In the genomic region with DNA sequence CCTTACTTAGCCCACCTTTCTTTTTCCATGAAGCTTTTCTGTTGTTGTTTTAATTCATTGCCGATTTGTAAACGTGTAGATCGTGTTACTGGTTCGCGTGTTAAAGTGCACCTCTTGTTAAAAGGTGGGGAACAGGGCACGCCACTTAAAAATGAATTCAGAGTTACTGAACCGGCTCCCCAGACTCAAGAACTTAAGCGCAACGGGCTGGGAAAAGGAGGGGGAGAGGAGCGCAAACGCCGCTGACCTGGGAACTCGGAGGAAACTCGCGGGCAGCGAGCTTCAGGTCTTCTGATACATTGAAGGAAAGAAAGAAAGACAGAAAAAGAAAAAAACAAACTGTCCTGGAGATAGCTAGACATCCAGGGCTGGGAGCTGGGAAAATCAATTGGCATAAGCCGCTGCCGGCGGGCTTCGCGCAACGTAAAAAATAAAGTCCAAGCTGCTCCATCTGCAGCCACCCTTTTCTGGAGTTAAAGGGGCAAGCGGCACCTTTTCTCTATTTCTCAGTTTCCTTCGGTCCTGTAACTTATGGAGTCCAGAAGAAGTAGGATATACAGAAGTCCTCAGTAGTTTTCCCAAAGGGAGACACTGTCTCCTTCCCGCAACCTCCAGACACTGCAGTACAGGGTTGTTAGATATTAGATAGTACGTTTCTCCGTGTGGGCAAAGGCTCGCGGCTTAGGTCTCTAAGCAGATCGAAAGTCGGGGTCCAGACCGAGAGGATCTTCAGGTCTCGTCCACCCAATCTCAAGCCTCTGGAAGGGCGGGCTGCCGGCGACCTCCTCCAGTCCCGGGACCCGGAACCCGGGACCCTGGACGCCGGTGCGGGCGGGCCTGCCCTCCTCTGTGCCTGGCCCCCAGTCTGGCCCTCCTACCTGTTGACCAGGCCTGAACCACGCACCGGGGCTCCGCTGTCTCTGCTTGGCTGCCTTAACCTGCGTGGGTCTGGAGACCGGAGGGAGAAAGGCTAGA, we compare ENCODE assay signal across 11 cellular contexts. TPM values are rescaled to one million over a fixed set of nuclear protein-coding genes. Genes with fewer than 3 reads are reported as not detected.
DNase-seq lines count a peak whose midpoint lies in the region; ATAC-seq and TF ChIP-seq lines count a peak whose summit lies in the region.
"Had no signal": no experiment of that assay in that cellular context is flagged by ENCODE, and none has a peak within 500 bp of the region (broad histone marks: within the 10 kb centered on the region; RNA-seq: fewer than 3 reads in every experiment).

No MANE protein-coding gene starts in this region.

- H3K4me3 ChIP-seq in SK-N-SH (ENCODE audit: low read depth in 2 of 2, low read length in 1 of 2), result no peak overlapping the region
- H3K4me3 ChIP-seq in HUES64 (ENCODE audit: low read length), result peak overlapping the region; percentile 32; the same call in 1 of the 2 replicates
- no peak overlapping the region for H3K4me3 ChIP-seq in neuronal stem cell (ENCODE audit: low read length in 2 of 2)

- H3K79me2 ChIP-seq in SK-N-SH (ENCODE audit: insufficient read depth), result no peaks in the 10 kb centered on the region

- H2BK15ac ChIP-seq in neuronal stem cell (ENCODE audit: low read length), result peak overlapping the region; percentile 95

- POLR2A ChIA-PET in SK-N-SH (lab: Yijun Ruan, JAX), result no interaction called here

- WGBS in SK-N-SH (ENCODE audit: low lambda C conversion rate), result 86% methylated on average over 48 of the region's 48 CpGs
- whole genome bisulfite sequencing in HUES64, result 2% methylated on average over 48 of the region's 48 CpGs
- no CpG with 5 or more reads among the region's 48 CpGs for WGBS in neuronal stem cell (ENCODE audit: extremely low coverage in 2 of 2, insufficient read length in 2 of 2, insufficient replicate concordance in 1 of 2), 2 donors

- H3K27me3 ChIP-seq in SK-N-SH (ENCODE audit: insufficient read depth), result no peaks in the 10 kb centered on the region
- peaks cover 96% of the 10 kb centered on the region for H3K27me3 ChIP-seq in HUES64 (ENCODE audit: insufficient read depth, low read length)
- H3K27me3 ChIP-seq in neuronal stem cell (ENCODE audit: control insufficient read depth in 3 of 3, insufficient read depth in 3 of 3, low read depth in 1 of 3, low read length in 3 of 3), result peaks cover 43 to 92% (median 83%) of the 10 kb centered on the region in 3 experiments

- H4K8ac ChIP-seq in neuronal stem cell (ENCODE audit: low read depth, low read length), result no peak overlapping the region

- H3F3A ChIP-seq in SK-N-SH (replicated peaks; ENCODE audit: insufficient read depth), result no peaks in the 10 kb centered on the region

- peaks cover 5 to 10% of the 10 kb centered on the region in 2 donors for H3K4me1 Mint-ChIP-seq in effector memory CD8-positive, alpha-beta T cell (ENCODE audit: low read depth in 2 of 2)

- H3K4me3 Mint-ChIP-seq in effector memory CD8-positive, alpha-beta T cell, result peak overlapping the region; percentile 70 to 82
- H3K4me3 Mint-ChIP-seq: stimulated activated memory B cell treated with anti-CD40 and anti-IgM and Interleukin-4, amounts not matched to agents 10 μg/mL and 1 μg/mL and 100 μg/mL, for 72 hours had no signal

- no peaks in the 10 kb centered on the region for H3K36me3 Mint-ChIP-seq in effector memory CD8-positive, alpha-beta T cell (ENCODE audit: insufficient read depth)
- H3K36me3 Mint-ChIP-seq: stimulated activated memory B cell treated with anti-CD40 and anti-IgM and Interleukin-4, amounts not matched to agents 10 μg/mL and 1 μg/mL and 100 μg/mL, for 72 hours had no signal

- no peak overlapping the region for H3K23ac ChIP-seq in neuronal stem cell (ENCODE audit: low read depth, low read length, poor library complexity)

- no peak overlapping the region for H3K14ac ChIP-seq in neuronal stem cell (ENCODE audit: low read length)

- no peaks in the 10 kb centered on the region for H3K9me3 Mint-ChIP-seq in effector memory CD8-positive, alpha-beta T cell
- H3K9me3 Mint-ChIP-seq: stimulated activated memory B cell treated with anti-CD40 and anti-IgM and Interleukin-4, amounts not matched to agents 10 μg/mL and 1 μg/mL and 100 μg/mL, for 72 hours had no signal

- H2BK5ac ChIP-seq in neuronal stem cell (ENCODE audit: low read length), result no peak overlapping the region

- no peaks in the 10 kb centered on the region for H3K9me2 ChIP-seq in SK-N-SH

- no peak overlapping the region for H3K27ac ChIP-seq in SK-N-SH (ENCODE audit: low read depth in 2 of 2, low read length in 1 of 2)
- H3K27ac ChIP-seq in HUES64 (ENCODE audit: low read depth, low read length), result no peak overlapping the region
- no peak overlapping the region for H3K27ac ChIP-seq in neuronal stem cell (replicated peaks; ENCODE audit: low read length)

- no peak overlapping the region for H3K27ac Mint-ChIP-seq in effector memory CD8-positive, alpha-beta T cell
- H3K27ac Mint-ChIP-seq: stimulated activated memory B cell treated with anti-CD40 and anti-IgM and Interleukin-4, amounts not matched to agents 10 μg/mL and 1 μg/mL and 100 μg/mL, for 72 hours had no signal

- no peak for ATAC-seq in SK-N-SH treated with all-trans-retinoic acid at 6 μM for 48 hours
- no peak for ATAC-seq in effector memory CD8-positive, alpha-beta T cell (replicated peaks)
- no peak for ATAC-seq in GM21717 (IDR thresholded peaks at IDR 0.05; ENCODE audit: unreplicated experiment)
- ATAC-seq: stimulated activated memory B cell treated with anti-CD40 and anti-IgM and Interleukin-4, amounts not matched to agents 10 μg/mL and 1 μg/mL and 100 μg/mL, for 72 hours had no signal

- no peaks in the 10 kb centered on the region for H4K20me1 ChIP-seq in SK-N-SH (ENCODE audit: insufficient read depth)

- no peak for TF ChIP-seq RAD21 in SK-N-SH (IDR thresholded peaks at IDR 0.05; ENCODE audit: low read length)

- H3K9me3 ChIP-seq in SK-N-SH, result no peaks in the 10 kb centered on the region
- H3K9me3 ChIP-seq in HUES64 (ENCODE audit: insufficient read depth, low read depth, low read length), result no peaks in the 10 kb centered on the region
- H3K9me3 ChIP-seq in neuronal stem cell (replicated peaks in 1 of 2; ENCODE audit: control insufficient read depth in 2 of 2, insufficient read depth in 1 of 2, low read depth in 1 of 2, low read length in 2 of 2), result peaks cover 0 to 3% of the 10 kb centered on the region in 2 donors

- DNase-seq in SK-N-SH, result peak; percentile 34
- no peak for DNase-seq in effector memory CD8-positive, alpha-beta T cell
- peak; percentile 24 for DNase-seq in neuronal stem cell (ENCODE audit: low spot score)
- DNase-seq in NCI-H1694 (lab: John Stamatoyannopoulos, UW), result no peak
- DNase-seq in pons (ENCODE audit: low spot score), result no peak
- DNase-seq: ACHN; activated T-cell treated with anti-CD3 and anti-CD28 coated beads, Interleukin-2, amount 50 U/mL, for 48 hours had no signal

- H3K18ac ChIP-seq in neuronal stem cell (ENCODE audit: low read length), result no peak overlapping the region

- H3K36me3 ChIP-seq in SK-N-SH (replicated peaks in 1 of 2; ENCODE audit: control insufficient read depth in 1 of 2, insufficient read depth in 2 of 2, low read length in 1 of 2) (no peaks in the 10 kb centered on the region), HUES64 (ENCODE audit: insufficient read depth, low read length) (no peaks in the 10 kb centered on the region), neuronal stem cell (replicated peaks in 1 of 2; ENCODE audit: control insufficient read depth in 2 of 2, insufficient read depth in 2 of 2, low read length in 2 of 2) (no peaks in the 10 kb centered on the region)

- H3K79me1 ChIP-seq in neuronal stem cell (ENCODE audit: low read depth, low read length), result no peaks in the 10 kb centered on the region

- no peak for TF ChIP-seq EP300 in SK-N-SH (IDR thresholded peaks at IDR 0.05; ENCODE audit: borderline replicate concordance in 1 of 2, low read depth in 1 of 2, low read length in 1 of 2)

- no peak overlapping the region for H2AK5ac ChIP-seq in neuronal stem cell (ENCODE audit: low read depth, low read length)

- H3K9ac ChIP-seq in SK-N-SH (no peak overlapping the region), HUES64 (ENCODE audit: low read depth, low read length) (no peak overlapping the region), neuronal stem cell (ENCODE audit: low read depth, low read length, poor library complexity) (no peak overlapping the region)

- CTCF ChIA-PET in SK-N-SH (lab: Yijun Ruan, JAX), result interaction anchor here (1.6 kb wide), 1 partner anchor 23 kb away, joined by 5 read pairs; no protein-coding TSS in a partner anchor

- H3K4me1 ChIP-seq in SK-N-SH (ENCODE audit: control insufficient read depth in 1 of 2, insufficient read depth in 2 of 2, low read depth in 1 of 2, low read length in 1 of 2) (peaks cover 0 to 12% of the 10 kb centered on the region in 2 experiments; a peak in 1 of 4 replicates), HUES64 (ENCODE audit: insufficient read depth, low read length) (peaks cover 46% of the 10 kb centered on the region), neuronal stem cell (ENCODE audit: control insufficient read depth in 2 of 2, insufficient read depth in 1 of 2, low read depth in 1 of 2, low read length in 2 of 2) (peaks cover 0 to 10% of the 10 kb centered on the region in 2 donors)

- H3K27me3 Mint-ChIP-seq in effector memory CD8-positive, alpha-beta T cell, result peaks cover 75 to 92% of the 10 kb centered on the region in 2 donors

- no peak overlapping the region for H3K4me2 ChIP-seq in SK-N-SH
- H3K4me2 ChIP-seq in neuronal stem cell (ENCODE audit: insufficient read depth, low read length, poor library complexity, severe bottlenecking), result no peak overlapping the region

- H2BK120ac ChIP-seq in neuronal stem cell (ENCODE audit: low read depth, low read length), result no peak overlapping the region

- H4K91ac ChIP-seq in neuronal stem cell (ENCODE audit: low read depth, low read length, poor library complexity), result no peak overlapping the region

- H2BK12ac ChIP-seq in neuronal stem cell (ENCODE audit: low read length), result no peak overlapping the region

- H2AFZ ChIP-seq in SK-N-SH (ENCODE audit: low read depth), result no peak overlapping the region
- no peak overlapping the region for H2AFZ ChIP-seq in neuronal stem cell (ENCODE audit: low read length)

- TF ChIP-seq CTCF in SK-N-SH (IDR thresholded peaks at IDR 0.05), result no peak

- no peak overlapping the region for H3K4ac ChIP-seq in neuronal stem cell (ENCODE audit: low read length)

TF ChIP-seq in SK-N-SH treated with all-trans-retinoic acid at 6 μM for 48 hours, 23 proteins besides CTCF, POLR2A, EP300 and RAD21 (continues in another document):
- TF ChIP-seq ARNTL (CRISPR knock-in tag; IDR thresholded peaks at IDR 0.05; ENCODE audit: borderline replicate concordance, low read depth) (no peak), TCF4 (CRISPR knock-in tag; IDR thresholded peaks at IDR 0.05; ENCODE audit: borderline replicate concordance) (no peak)

RNA-seq across cellular contexts. Expression of a gene that starts 1.8 kb away (rescaled TPM):
- 0.23 and 0.37 TPM in 2 replicates for polyA plus RNA-seq in SK-N-SH (2012; rRNA removed)
- polyA plus RNA-seq in SK-N-SH (2012; cell fraction: cytosol; rRNA removed), result 0.21 and 0.41 TPM in 2 replicates
- 0.35 and 1.1 TPM in 2 replicates for polyA plus RNA-seq in SK-N-SH (2012; cell fraction: nucleus; rRNA removed)
- 0.10 TPM for polyA plus RNA-seq in HUES64 (2013, experiment 1 of 2)
- polyA plus RNA-seq in HUES64 (2013, experiment 2 of 2), result not detected
- polyA plus RNA-seq in neuronal stem cell (2013, experiment 1 of 2), result 0.52 TPM
- polyA plus RNA-seq in neuronal stem cell (2013, experiment 2 of 2), result 0.66 TPM

RNA-seq across cellular contexts. Expression of a gene that starts 21.1 kb away (rescaled TPM):
- polyA plus RNA-seq in SK-N-SH (2012; rRNA removed), result 0.06 TPM in 1 of 2 replicates, not detected in the other
- polyA plus RNA-seq in SK-N-SH (2012; cell fraction: cytosol; rRNA removed), result 0.08 and 0.26 TPM in 2 replicates
- polyA plus RNA-seq in SK-N-SH (2012; cell fraction: nucleus; rRNA removed), result 0.11 and 0.15 TPM in 2 replicates
- polyA plus RNA-seq in HUES64 (2013, experiment 1 of 2), result 1.0 TPM
- polyA plus RNA-seq in HUES64 (2013, experiment 2 of 2), result 0.57 TPM
- 5.1 TPM for polyA plus RNA-seq in neuronal stem cell (2013, experiment 1 of 2)
- 4.3 TPM for polyA plus RNA-seq in neuronal stem cell (2013, experiment 2 of 2)

Comparison
In these comparisons a context has a peak if more than half of its experiments do, and no peak if none do; other contexts are left out.
1. DNase-seq: peak in SK-N-SH (single experiment) and neuronal stem cell (single experiment); none in effector memory CD8-positive, alpha-beta T cell (0 of 3), NCI-H1694 (single experiment) and pons (single experiment).